ENCODE assay signal across 21 cellular contexts in the genomic region with DNA sequence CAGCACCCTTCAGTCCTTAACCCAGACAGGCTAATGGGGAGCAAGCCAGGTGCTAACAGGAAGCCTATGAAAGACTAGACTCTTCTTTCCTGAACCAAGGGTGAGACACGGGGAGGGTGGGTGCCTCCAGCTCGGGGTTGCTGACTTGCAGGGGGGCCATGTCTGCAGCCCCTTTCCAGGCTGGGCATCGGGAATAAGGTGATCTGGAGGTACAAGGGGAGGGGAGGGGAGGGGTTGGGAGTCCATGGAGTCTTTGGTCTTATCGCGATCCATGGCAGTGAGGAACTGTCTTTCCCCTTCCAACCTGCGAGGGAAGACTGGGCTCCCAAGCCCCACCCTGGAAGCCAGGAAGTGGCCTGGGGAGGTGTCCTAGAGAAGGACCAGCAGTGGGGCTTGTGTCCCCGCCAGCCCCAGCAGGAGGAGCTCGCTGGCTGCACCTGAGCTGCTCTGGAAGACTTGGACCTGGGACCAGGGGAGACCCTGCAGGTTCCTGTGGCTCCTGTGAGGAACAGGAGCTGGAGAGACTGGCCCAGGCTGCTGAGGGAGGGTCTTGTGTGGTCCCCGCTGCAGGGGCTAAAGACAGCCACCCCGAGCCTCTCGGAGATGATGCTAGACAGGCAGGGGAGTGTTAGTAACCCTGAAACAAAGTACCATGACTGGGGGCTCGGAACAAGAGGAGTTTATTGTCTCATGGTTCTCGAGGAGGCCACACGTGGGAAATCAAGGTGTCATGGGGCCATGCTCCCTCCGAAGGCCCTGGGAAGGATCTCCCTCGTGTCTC.
"Had no signal": no experiment of that assay in that cellular context is flagged by ENCODE, and none has a peak within 500 bp of the region (broad histone marks: within the 10 kb centered on the region; RNA-seq: fewer than 3 reads in every experiment).

No MANE protein-coding gene starts in this region.

- ATAC-seq: activated T-cell treated with anti-CD3 and anti-CD28 coated beads, Interleukin-2, amount 50 U/mL, for 4 hours; PC-3; SK-N-SH treated with all-trans-retinoic acid at 6 μM for 48 hours; WTC11 had no signal

- H3K4me3 ChIP-seq: SJSA1 had no signal

- H3K27ac ChIP-seq: SJSA1 had no signal

- DNase-seq: activated CD4-positive, alpha-beta T cell treated with anti-CD3 and anti-CD28 coated beads for 48 hours; activated CD4-positive, alpha-beta T cell treated with anti-CD3 and anti-CD28 coated beads, Interleukin-2, amount 50 U/mL, for 48 hours; activated CD4-positive, CD25-positive, alpha-beta regulatory T cell treated with anti-CD3 and anti-CD28 coated beads, Interleukin-2, amount 50 U/mL, for 72 hours; activated gamma-delta T cell treated with Interleukin-2 at 50 U/mL for 16 hours; activated naive CD4-positive, alpha-beta T cell treated with anti-CD3 and anti-CD28 coated beads, Interleukin-2, amount 10 ng/mL, durations not matched to agents 7 days and 5 days; activated naive CD8-positive, alpha-beta T cell treated with anti-CD3 and anti-CD28 coated beads for 36 hours; activated T-cell treated with anti-CD3 and anti-CD28 coated beads, Interleukin-2, amount 50 U/mL, for 4 hours; Kasumi-1; KBM-7; NCI-H1048; NCI-H146; NCI-H187 treated with DMSO at 0.1 percent for 48 hours; NCI-H2081 treated with DMSO at 0.1 percent for 48 hours; NCI-H446; PC-3; SHP77; SW 1271 had no signal

- H3K36me3 ChIP-seq: SJSA1 had no signal

- H3K27me3 ChIP-seq: SJSA1 had no signal

- H3K4me1 ChIP-seq: SJSA1 had no signal

- FAIRE-seq: RCC 7860 had no signal
